Comparison of ENCODE assay signal across 23 cellular contexts in genomic region chr7:147136369-147136768, GRCh38.
DNase-seq lines count a peak whose midpoint lies in the region; ATAC-seq and TF ChIP-seq lines count a peak whose summit lies in the region.
"Had no signal": no experiment of that assay in that cellular context is flagged by ENCODE, and none has a peak within 500 bp of the region (broad histone marks: within the 10 kb centered on the region; RNA-seq: fewer than 3 reads in every experiment).

No MANE protein-coding gene starts in this region.

- H3K9me3 Mint-ChIP-seq in nephron (no peaks in the 10 kb centered on the region), mesothelial cell of epicardium (no peaks in the 10 kb centered on the region)
- H3K9me3 Mint-ChIP-seq: CD4-positive, alpha-beta T cell had no signal

- no peaks in the 10 kb centered on the region for H3K36me3 Mint-ChIP-seq in nephron (ENCODE audit: low read depth)
- no peaks in the 10 kb centered on the region for H3K36me3 Mint-ChIP-seq in mesothelial cell of epicardium
- H3K36me3 Mint-ChIP-seq: CD14-positive monocyte; CD8-positive, alpha-beta memory T cell had no signal

- no peak overlapping the region for H3K4me3 Mint-ChIP-seq in nephron
- no peak overlapping the region for H3K4me3 Mint-ChIP-seq in mesothelial cell of epicardium
- H3K4me3 Mint-ChIP-seq: CD14-positive monocyte; CD4-positive, alpha-beta T cell; CD8-positive, alpha-beta memory T cell; HFFc6 had no signal

- no peak for ATAC-seq in GM18867 (IDR thresholded peaks at IDR 0.05; ENCODE audit: unreplicated experiment)
- ATAC-seq: A549, GM12878 had no signal

- peaks cover 6% of the 10 kb centered on the region for H3K4me1 Mint-ChIP-seq in nephron
- no peaks in the 10 kb centered on the region for H3K4me1 Mint-ChIP-seq in mesothelial cell of epicardium
- H3K4me1 Mint-ChIP-seq: CD14-positive monocyte; CD8-positive, alpha-beta memory T cell had no signal

- H3K27me3 Mint-ChIP-seq in nephron (ENCODE audit: low read depth) (no peaks in the 10 kb centered on the region), mesothelial cell of epicardium (ENCODE audit: low read depth) (peaks cover 4% of the 10 kb centered on the region)
- H3K27me3 Mint-ChIP-seq: CD4-positive, alpha-beta T cell; CD8-positive, alpha-beta memory T cell had no signal

- DNase-seq in fibroblast of peridontal ligament (ENCODE audit: extremely low read depth) (peak; percentile 12), skeletal muscle cell (ENCODE audit: low read depth) (peak; percentile 0), mesothelial cell of epicardium (ENCODE audit: low spot score in 2 of 2, unreplicated experiment in 2 of 2) (no peak), GM19240 (ENCODE audit: insufficient read length, low spot score) (no peak)
- DNase-seq: 8988T; ACHN; AML-193; BE2C; CD4-positive, alpha-beta T cell; CD8-positive, alpha-beta memory T cell; DMS 273 treated with DMSO at 0.1 percent for 48 hours; DMS79; EL; GDM1; GOT3; HFFc6 had no signal

- peak overlapping the region in 2 of 3 experiments; percentile 43 to 56 for H3K27ac Mint-ChIP-seq in nephron
- no peak overlapping the region for H3K27ac Mint-ChIP-seq in mesothelial cell of epicardium
- H3K27ac Mint-ChIP-seq: CD14-positive monocyte; CD4-positive, alpha-beta T cell; CD8-positive, alpha-beta memory T cell; HFFc6 had no signal

- H3K4me3 ChIP-seq in skeletal muscle cell (ENCODE audit: low read depth, low read length): no peak overlapping the region
- H3K4me3 ChIP-seq: A549; BLaER1 treated with 17β-estradiol and CSF1 and Interleukin-3, amounts not matched to agents 10 nM and 100 nM; GM12878; HAP-1 had no signal

- TF ChIP-seq CTCF in nephron (IDR thresholded peaks at IDR 0.05; ENCODE audit: unreplicated experiment in 3 of 3): no peak
- no peak for TF ChIP-seq CTCF in mesothelial cell of epicardium (IDR thresholded peaks at IDR 0.05; ENCODE audit: unreplicated experiment)

Comparison
In these comparisons a context has a peak if more than half of its experiments do, and no peak if none do; other contexts are left out.
1. DNase-seq: peak in fibroblast of peridontal ligament (single experiment) and skeletal muscle cell (single experiment); none in mesothelial cell of epicardium (0 of 2) and GM19240 (single experiment).